24 cellular contexts compared by ENCODE assay signal in genomic region chr19:22604571-22605274, GRCh38. TPM values are rescaled to one million over a fixed set of nuclear protein-coding genes. Genes with fewer than 3 reads are reported as not detected.
"Had no signal": no experiment of that assay in that cellular context is flagged by ENCODE, and none has a peak within 500 bp of the region (broad histone marks: within the 10 kb centered on the region; RNA-seq: fewer than 3 reads in every experiment).

No MANE protein-coding gene starts in this region.

- ATAC-seq: K562, Panc1, PC-3 had no signal

- H3K9ac ChIP-seq: KMS-11, SK-N-SH had no signal

- H3K4me3 ChIP-seq: K562 had no signal

- H3K9me3 ChIP-seq: SK-N-SH had no signal

- DNase-seq: Kasumi-1, MM.1S, NCI-H1092 treated with DMSO at 0.1 percent for 48 hours, NCI-H1436, NCI-H187, NCI-H2029, NCI-H2081 treated with DMSO at 0.1 percent for 48 hours, NCI-H2171, NCI-H226, NCI-H446, NCI-H510A, NCI-H524 treated with DMSO at 0.1 percent for 48 hours, NCI-H69, NCI-H774, PC-3, SHP77, SK-N-SH had no signal

- H3K27ac ChIP-seq: KMS-11, RWPE1 had no signal

RNA-seq across cellular contexts. Expression of gene ZNF492, which starts 29.4 kb away (rescaled TPM):
- total RNA-seq: HT1080, M059J, SK-MEL-5 had no signal
